Comparison of ENCODE assay signal across 14 cellular contexts in the genomic region with DNA sequence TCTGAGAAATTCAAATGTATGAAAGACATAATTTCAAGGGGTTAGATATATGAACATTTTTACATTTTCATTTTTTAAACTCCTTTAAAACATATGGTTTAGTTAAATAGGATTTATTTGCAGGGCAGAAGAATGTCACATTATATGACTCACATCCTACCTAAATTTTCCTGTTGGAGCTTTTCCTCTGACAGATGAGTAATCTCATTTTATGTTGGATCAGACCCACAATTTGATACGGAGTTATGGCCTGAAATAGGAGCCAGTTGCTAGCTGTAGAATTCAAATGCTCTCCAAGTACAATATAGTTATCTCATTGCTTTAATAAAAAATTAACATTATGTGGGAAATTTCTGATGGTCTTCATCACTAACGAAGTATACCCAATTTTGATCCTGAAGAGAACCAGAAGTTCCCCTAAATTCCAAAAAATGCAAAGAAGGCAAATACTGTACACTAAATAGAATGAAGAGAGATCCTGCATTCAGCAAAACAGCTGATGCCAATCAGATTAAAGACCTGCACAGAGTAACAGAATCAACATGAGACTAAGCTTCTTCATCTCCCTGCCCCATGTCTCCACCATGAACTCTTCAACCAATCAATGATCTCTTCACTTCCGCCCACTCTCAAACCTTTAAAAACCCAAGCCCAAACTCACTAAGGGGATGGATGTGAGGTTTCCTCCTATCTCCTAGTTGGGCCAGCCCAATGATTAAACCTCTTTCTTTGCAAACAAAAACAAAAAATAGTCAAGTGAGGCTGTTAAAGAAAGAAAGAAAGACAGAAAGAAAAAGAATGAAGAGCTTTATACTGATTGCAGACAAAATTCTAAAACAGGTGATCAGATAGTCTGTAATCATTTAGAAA. TPM values are rescaled to one million over a fixed set of nuclear protein-coding genes. Genes with fewer than 3 reads are reported as not detected.
DNase-seq lines count a peak whose midpoint lies in the region; ATAC-seq and TF ChIP-seq lines count a peak whose summit lies in the region.
"Had no signal": no experiment of that assay in that cellular context is flagged by ENCODE, and none has a peak within 500 bp of the region (broad histone marks: within the 10 kb centered on the region; RNA-seq: fewer than 3 reads in every experiment).

No MANE protein-coding gene starts in this region.

- TF ChIP-seq POLR2A in erythroblast (IDR thresholded peaks at IDR 0.05; ENCODE audit: low read length) = no peak

- H3K9me3 ChIP-seq in SJCRH30 (replicated peaks) = no peaks in the 10 kb centered on the region
- H3K9me3 ChIP-seq: colonic mucosa had no signal

- H3K27me3 ChIP-seq in SJCRH30 = no peaks in the 10 kb centered on the region
- H3K27me3 ChIP-seq: colonic mucosa had no signal

- DNase-seq in GM04504 (ENCODE audit: low read depth) = peak; percentile 65
- no peak for DNase-seq in SJCRH30
- peak; percentile 74 to 76 for DNase-seq in erythroblast (lab: John Stamatoyannopoulos, UW)
- peak; percentile 58 for DNase-seq in renal cortical epithelial cell (ENCODE audit: low read depth)
- DNase-seq in activated CD8-positive, alpha-beta memory T cell treated with anti-CD3 and anti-CD28 coated beads for 24 hours = no peak
- DNase-seq in foreskin melanocyte = no peak
- DNase-seq in cerebellar cortex (ENCODE audit: low spot score) = no peak
- DNase-seq: activated CD8-positive, alpha-beta T cell treated with anti-CD3 and anti-CD28 coated beads, Interleukin-2, amount 10 ng/mL, durations not matched to agents 7 days and 5 days; activated naive CD4-positive, alpha-beta T cell; colonic mucosa; T-helper 17 cell had no signal

- H3K27ac ChIP-seq in SJCRH30 = peak overlapping the region; percentile 27; the same call in 1 of the 2 replicates
- H3K27ac ChIP-seq: colonic mucosa had no signal

- no peak overlapping the region for H3K4me3 ChIP-seq in SJCRH30
- H3K4me3 ChIP-seq: colonic mucosa had no signal

- no peaks in the 10 kb centered on the region for H3K36me3 ChIP-seq in SJCRH30
- H3K36me3 ChIP-seq: colonic mucosa had no signal

- no peak for ATAC-seq in HG03280 (IDR thresholded peaks at IDR 0.05; ENCODE audit: unreplicated experiment)
- ATAC-seq: activated CD8-positive, alpha-beta T cell treated with anti-CD3 and anti-CD28 coated beads, Interleukin-2, amount 10 ng/mL, durations not matched to agents 7 days and 5 days; sciatic nerve; T-helper 17 cell had no signal

- peaks cover 26% of the 10 kb centered on the region for H3K4me1 ChIP-seq in SJCRH30
- H3K4me1 ChIP-seq: colonic mucosa had no signal

RNA-seq across cellular contexts. Expression of gene EXOSC9, which starts 10.9 kb away (rescaled TPM):
- total RNA-seq in SJCRH30 (2014; rRNA removed; shearing (Covaris generic)) = 92.7 and 115 TPM in 2 replicates
- 18.1 and 38.6 TPM in 2 replicates for total RNA-seq in renal cortical epithelial cell

RNA-seq across cellular contexts. Expression of gene SMIM43, which starts 25.2 kb away (rescaled TPM):
- 0.08 TPM in 1 of 2 replicates, not detected in the other for total RNA-seq in SJCRH30 (2014; rRNA removed; shearing (Covaris generic))
- 0.30 and 0.69 TPM in 2 replicates for total RNA-seq in renal cortical epithelial cell
- total RNA-seq: activated CD8-positive, alpha-beta T cell treated with anti-CD3 and anti-CD28 coated beads, Interleukin-2, amount 10 ng/mL, durations not matched to agents 7 days and 5 days; OCI-LY7; T-helper 17 cell had no signal

RNA-seq across cellular contexts. Expression of gene CCNA2, which starts 33.5 kb away (rescaled TPM):
- total RNA-seq in SJCRH30 (2014; rRNA removed; shearing (Covaris generic)) = 226 TPM in 2 replicates
- 2.5 and 43.2 TPM in 2 replicates for total RNA-seq in renal cortical epithelial cell

Comparison
In these comparisons a context has a peak if more than half of its experiments do, and no peak if none do; other contexts are left out.
1. DNase-seq: peak in GM04504 (single experiment), erythroblast (2 of 2) and renal cortical epithelial cell (single experiment); none in SJCRH30 (0 of 2), activated CD8-positive, alpha-beta memory T cell treated with anti-CD3 and anti-CD28 coated beads for 24 hours (single experiment), foreskin melanocyte (single experiment) and cerebellar cortex (single experiment).